ENCODE assay signal across 1 cellular context in genomic region chr11:78796956-78797355, GRCh38.
TF ChIP-seq lines count a peak whose summit lies in the region.

No MANE protein-coding gene starts in this region.

TF ChIP-seq in IMR-90, 13 proteins besides CTCF, POLR2A, EP300 and RAD21 (continued from another document):
- TF ChIP-seq RCOR1 (IDR thresholded peaks at IDR 0.05; ENCODE audit: insufficient replicate concordance, low read length), result peak; percentile 75
- 0 out of 2 replicates have a peak, but pooled peaks have one; percentile 35 for TF ChIP-seq BHLHE40 (IDR thresholded peaks at IDR 0.05; ENCODE audit: low read depth, low read length)
- peak; percentile 79 for TF ChIP-seq FOS (IDR thresholded peaks at IDR 0.05; ENCODE audit: low read depth, low read length)
